In genomic region chr6:30814137-30815084, GRCh38 we compare ENCODE assay signal across 1 cellular context.
TF ChIP-seq lines count a peak whose summit lies in the region.

No MANE protein-coding gene starts in this region.

TF ChIP-seq in K562, 482 proteins besides CTCF, POLR2A, EP300 and RAD21 (continued from another document and continues in another):
- TF ChIP-seq CHD7 (IDR thresholded peaks at IDR 0.05; ENCODE audit: low read depth, low read length), result no peak
- TF ChIP-seq SIRT6 (IDR thresholded peaks at IDR 0.05; ENCODE audit: low read depth, low read length), result no peak
- TF ChIP-seq RUNX1 (IDR thresholded peaks at IDR 0.05; ENCODE audit: low read depth), result no peak
- TF ChIP-seq CXXC5 (CRISPR knock-in tag; IDR thresholded peaks at IDR 0.05), result peak; percentile 55; the same call in 1 of the 2 replicates
- TF ChIP-seq FOXA3 (CRISPR knock-in tag; conservative IDR thresholded peaks at IDR 0.05 in 1 of 2, IDR thresholded peaks at IDR 0.05 in 1 of 2), result no peak; a peak in 1 of 4 replicates
- no peak for TF ChIP-seq PCBP1 (IDR thresholded peaks at IDR 0.05; ENCODE audit: low read depth, low read length, poor library complexity, severe bottlenecking)
- TF ChIP-seq RFX7 (CRISPR knock-in tag; IDR thresholded peaks at IDR 0.05), result 0 out of 2 replicates have a peak, but pooled peaks have one; percentile 13
- no peak for TF ChIP-seq SRSF3 (IDR thresholded peaks at IDR 0.05; ENCODE audit: insufficient read depth, low read length)
- TF ChIP-seq CBFA2T3 (IDR thresholded peaks at IDR 0.05), result peak; percentile 2; the same call in 1 of the 2 replicates
- no peak for TF ChIP-seq SP2 (IDR thresholded peaks at IDR 0.05; ENCODE audit: extremely low read depth, low read depth, low read length, poor library complexity, severe bottlenecking)
- no peak for TF ChIP-seq MYBL2 (IDR thresholded peaks at IDR 0.05; ENCODE audit: low read depth)
- no peak for TF ChIP-seq MYBL2 (CRISPR knock-in tag; IDR thresholded peaks at IDR 0.05; ENCODE audit: borderline replicate concordance)
- TF ChIP-seq ZNF316 (IDR thresholded peaks at IDR 0.05), result no peak
- TF ChIP-seq, protein P1, sequence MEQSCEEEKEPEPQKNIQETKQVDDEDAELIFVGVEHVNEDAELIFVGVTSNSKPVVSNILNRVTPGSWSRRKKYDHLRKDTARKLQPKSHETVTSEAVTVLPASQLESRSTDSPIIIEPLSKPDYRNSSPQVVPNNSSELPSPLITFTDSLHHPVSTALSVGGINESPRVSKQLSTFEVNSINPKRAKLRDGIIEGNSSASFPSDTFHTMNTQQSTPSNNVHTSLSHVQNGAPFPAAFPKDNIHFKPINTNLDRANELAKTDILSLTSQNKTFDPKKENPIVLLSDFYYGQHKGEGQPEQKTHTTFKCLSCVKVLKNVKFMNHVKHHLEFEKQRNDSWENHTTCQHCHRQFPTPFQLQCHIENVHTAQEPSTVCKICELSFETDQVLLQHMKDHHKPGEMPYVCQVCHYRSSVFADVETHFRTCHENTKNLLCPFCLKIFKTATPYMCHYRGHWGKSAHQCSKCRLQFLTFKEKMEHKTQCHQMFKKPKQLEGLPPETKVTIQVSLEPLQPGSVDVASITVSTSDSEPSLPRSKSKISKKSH (CRISPR knock-in tag; IDR thresholded peaks at IDR 0.05), result no peak
- 0 out of 2 replicates have a peak, but pooled peaks have one; percentile 15 for TF ChIP-seq CBX5 (IDR thresholded peaks at IDR 0.05; ENCODE audit: borderline replicate concordance, low read depth)
- no peak for TF ChIP-seq NFYB (IDR thresholded peaks at IDR 0.05; ENCODE audit: extremely low read depth, insufficient read length)
- TF ChIP-seq, protein P2, sequence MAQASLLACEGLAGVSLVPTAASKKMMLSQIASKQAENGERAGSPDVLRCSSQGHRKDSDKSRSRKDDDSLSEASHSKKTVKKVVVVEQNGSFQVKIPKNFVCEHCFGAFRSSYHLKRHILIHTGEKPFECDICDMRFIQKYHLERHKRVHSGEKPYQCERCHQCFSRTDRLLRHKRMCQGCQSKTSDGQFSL (CRISPR knock-in tag; IDR thresholded peaks at IDR 0.05), result no peak
- TF ChIP-seq, protein P2 (tag; IDR thresholded peaks at IDR 0.05), result peak in 1 of 2 experiments; percentile 62; a peak in 1 of 4 replicates
- TF ChIP-seq CC2D1A (IDR thresholded peaks at IDR 0.05), result no peak
- TF ChIP-seq MAFK (IDR thresholded peaks at IDR 0.05; ENCODE audit: low read length), result 0 out of 2 replicates have a peak, but pooled peaks have one; percentile 5
- TF ChIP-seq SLC30A9 (CRISPR knock-in tag; IDR thresholded peaks at IDR 0.05), result no peak
- no peak for TF ChIP-seq CREB1 (IDR thresholded peaks at IDR 0.05)
- TF ChIP-seq CREB1 (CRISPR knock-in tag; IDR thresholded peaks at IDR 0.05), result 0 out of 2 replicates have a peak, but pooled peaks have one; percentile 31
- TF ChIP-seq LARP7 (IDR thresholded peaks at IDR 0.05), result no peak
- TF ChIP-seq ETV5 (CRISPR knock-in tag; IDR thresholded peaks at IDR 0.05; ENCODE audit: low read depth), result no peak; the same call in 1 of the 2 replicates
- TF ChIP-seq NCOA6 (IDR thresholded peaks at IDR 0.05), result no peak
- peak; percentile 90 for TF ChIP-seq L3MBTL2 (IDR thresholded peaks at IDR 0.05)
- TF ChIP-seq, protein P3, sequence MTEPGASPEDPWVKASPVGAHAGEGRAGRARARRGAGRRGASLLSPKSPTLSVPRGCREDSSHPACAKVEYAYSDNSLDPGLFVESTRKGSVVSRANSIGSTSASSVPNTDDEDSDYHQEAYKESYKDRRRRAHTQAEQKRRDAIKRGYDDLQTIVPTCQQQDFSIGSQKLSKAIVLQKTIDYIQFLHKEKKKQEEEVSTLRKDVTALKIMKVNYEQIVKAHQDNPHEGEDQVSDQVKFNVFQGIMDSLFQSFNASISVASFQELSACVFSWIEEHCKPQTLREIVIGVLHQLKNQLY (CRISPR knock-in tag; conservative IDR thresholded peaks at IDR 0.05), result no peak
- no peak for TF ChIP-seq HMG20B (CRISPR knock-in tag; IDR thresholded peaks at IDR 0.05)
- 0 out of 2 replicates have a peak, but pooled peaks have one; percentile 9 for TF ChIP-seq IRF9 (tag; IDR thresholded peaks at IDR 0.05)
- TF ChIP-seq GMEB1 (CRISPR knock-in tag; IDR thresholded peaks at IDR 0.05), result peak; percentile 11; the same call in 1 of the 2 replicates
- TF ChIP-seq ZNF561 (CRISPR knock-in tag; conservative IDR thresholded peaks at IDR 0.05), result no peak
- no peak for TF ChIP-seq ZNF12 (CRISPR knock-in tag; IDR thresholded peaks at IDR 0.05)
- TF ChIP-seq, protein P4, sequence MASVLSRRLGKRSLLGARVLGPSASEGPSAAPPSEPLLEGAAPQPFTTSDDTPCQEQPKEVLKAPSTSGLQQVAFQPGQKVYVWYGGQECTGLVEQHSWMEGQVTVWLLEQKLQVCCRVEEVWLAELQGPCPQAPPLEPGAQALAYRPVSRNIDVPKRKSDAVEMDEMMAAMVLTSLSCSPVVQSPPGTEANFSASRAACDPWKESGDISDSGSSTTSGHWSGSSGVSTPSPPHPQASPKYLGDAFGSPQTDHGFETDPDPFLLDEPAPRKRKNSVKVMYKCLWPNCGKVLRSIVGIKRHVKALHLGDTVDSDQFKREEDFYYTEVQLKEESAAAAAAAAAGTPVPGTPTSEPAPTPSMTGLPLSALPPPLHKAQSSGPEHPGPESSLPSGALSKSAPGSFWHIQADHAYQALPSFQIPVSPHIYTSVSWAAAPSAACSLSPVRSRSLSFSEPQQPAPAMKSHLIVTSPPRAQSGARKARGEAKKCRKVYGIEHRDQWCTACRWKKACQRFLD (CRISPR knock-in tag; IDR thresholded peaks at IDR 0.05), result no peak
- peak; percentile 43 for TF ChIP-seq MXD1 (CRISPR knock-in tag; IDR thresholded peaks at IDR 0.05; ENCODE audit: borderline replicate concordance, poor library complexity, severe bottlenecking)
- TF ChIP-seq E2F6 (IDR thresholded peaks at IDR 0.05; ENCODE audit: borderline replicate concordance in 1 of 2, extremely low read depth in 1 of 2, insufficient read depth in 1 of 2, insufficient read length in 1 of 2, low read depth in 1 of 2, low read length in 1 of 2, poor library complexity in 1 of 2, severe bottlenecking in 1 of 2), result peak in 1 of 2 experiments; percentile 63
- TF ChIP-seq JUNB (CRISPR knock-in tag; conservative IDR thresholded peaks at IDR 0.05), result 0 out of 2 replicates have a peak, but pooled peaks have one; percentile 27
- TF ChIP-seq, protein P5, sequence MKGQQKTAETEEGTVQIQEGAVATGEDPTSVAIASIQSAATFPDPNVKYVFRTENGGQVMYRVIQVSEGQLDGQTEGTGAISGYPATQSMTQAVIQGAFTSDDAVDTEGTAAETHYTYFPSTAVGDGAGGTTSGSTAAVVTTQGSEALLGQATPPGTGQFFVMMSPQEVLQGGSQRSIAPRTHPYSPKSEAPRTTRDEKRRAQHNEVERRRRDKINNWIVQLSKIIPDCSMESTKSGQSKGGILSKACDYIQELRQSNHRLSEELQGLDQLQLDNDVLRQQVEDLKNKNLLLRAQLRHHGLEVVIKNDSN (CRISPR knock-in tag; IDR thresholded peaks at IDR 0.05), result peak; percentile 87
- TF ChIP-seq SMAD2 (IDR thresholded peaks at IDR 0.05; ENCODE audit: low read depth, low read length), result no peak
- no peak for TF ChIP-seq NFATC3 (IDR thresholded peaks at IDR 0.05)
- no peak for TF ChIP-seq ZC3H4 (CRISPR knock-in tag; IDR thresholded peaks at IDR 0.05; ENCODE audit: borderline replicate concordance)
- TF ChIP-seq DACH1 (IDR thresholded peaks at IDR 0.05; ENCODE audit: partially characterized antibody), result no peak
- no peak; the same call in 1 of the 2 replicates for TF ChIP-seq GTF2E2 (tag; IDR thresholded peaks at IDR 0.05)
